In genomic region chr4:113186960-113187757, GRCh38 we compare ENCODE assay signal across 14 cellular contexts.
DNase-seq lines count a peak whose midpoint lies in the region; ATAC-seq and TF ChIP-seq lines count a peak whose summit lies in the region.
"Had no signal": no experiment of that assay in that cellular context is flagged by ENCODE, and none has a peak within 500 bp of the region (broad histone marks: within the 10 kb centered on the region; RNA-seq: fewer than 3 reads in every experiment).

No MANE protein-coding gene starts in this region.

- no peak for TF ChIP-seq CTCF in GM23338 (conservative IDR thresholded peaks at IDR 0.05; ENCODE audit: low read depth in 2 of 2)
- no peak for TF ChIP-seq CTCF in endothelial cell (IDR thresholded peaks at IDR 0.05; ENCODE audit: unreplicated experiment)
- TF ChIP-seq CTCF in nephron (IDR thresholded peaks at IDR 0.05; ENCODE audit: unreplicated experiment in 3 of 3), result no peak

- H3K4me1 ChIP-seq in GM23338 (ENCODE audit: insufficient read depth), result peaks cover 18% of the 10 kb centered on the region

- H3K27ac ChIP-seq in GM23338 (ENCODE audit: low read depth), result 0 out of 2 replicates have a peak overlapping the region, but pooled peaks have one; percentile 3
- H3K27ac ChIP-seq: C4-2B, GM23248 had no signal

- intact Hi-C loops in sciatic nerve (cut with DNase I), result no loop called here

- H3K4me3 Mint-ChIP-seq in GM23338 (no peak overlapping the region), endothelial cell (ENCODE audit: unreplicated experiment) (no peak overlapping the region), nephron (no peak overlapping the region)
- H3K4me3 Mint-ChIP-seq: CD4-positive, alpha-beta memory T cell; H9 had no signal

- no peak overlapping the region for H2AFZ ChIP-seq in GM23338
- H2AFZ ChIP-seq: GM23248 had no signal

- DNase-seq in GM23338 (ENCODE audit: low spot score) (no peak), endothelial cell (ENCODE audit: low spot score) (no peak), sciatic nerve (ENCODE audit: low spot score) (no peak), T-helper 2 cell (no peak)
- no peak for DNase-seq in stimulated activated CD4-positive, alpha-beta T cell treated with anti-CD3 and anti-CD28 coated beads, Interleukin-2, amount 100 ng/mL, for 24 hours
- DNase-seq: ACHN; CD4-positive, alpha-beta memory T cell; DMS79; GM23248; H9 had no signal

- H3K79me2 ChIP-seq in GM23338 (replicated peaks; ENCODE audit: insufficient read depth), result no peaks in the 10 kb centered on the region

- H3K27me3 ChIP-seq in GM23338 (ENCODE audit: insufficient read depth), result no peaks in the 10 kb centered on the region

- no peak overlapping the region for H3K27ac Mint-ChIP-seq in GM23338
- H3K27ac Mint-ChIP-seq in endothelial cell (ENCODE audit: unreplicated experiment), result peak overlapping the region; percentile 57
- H3K27ac Mint-ChIP-seq in nephron, result peak overlapping the region; percentile 20 to 48 (median 21)
- H3K27ac Mint-ChIP-seq: CD4-positive, alpha-beta memory T cell had no signal

- no peaks in the 10 kb centered on the region for H3F3A ChIP-seq in GM23338 (replicated peaks; ENCODE audit: low read depth)

- H3K27me3 Mint-ChIP-seq in GM23338 (ENCODE audit: insufficient read depth, low read depth, poor library complexity) (no peaks in the 10 kb centered on the region), endothelial cell (ENCODE audit: unreplicated experiment) (peaks cover 3% of the 10 kb centered on the region), nephron (ENCODE audit: low read depth) (no peaks in the 10 kb centered on the region)

- peak; percentile 46; the same call in 2 of the 3 replicates for ATAC-seq in GM23338
- peak; percentile 36 for ATAC-seq in sciatic nerve
- no peak for ATAC-seq in HG03521 (IDR thresholded peaks at IDR 0.05; ENCODE audit: unreplicated experiment)
- ATAC-seq: GM12878 had no signal

- no peak overlapping the region for H3K4me2 ChIP-seq in GM23338

- no peaks in the 10 kb centered on the region for H3K36me3 ChIP-seq in GM23338 (ENCODE audit: insufficient read depth)

- H4K20me1 ChIP-seq in GM23338 (replicated peaks; ENCODE audit: insufficient read depth), result no peaks in the 10 kb centered on the region

- H3K9me3 Mint-ChIP-seq in GM23338, result no peaks in the 10 kb centered on the region; the same call in 2 of the 3 replicates
- no peaks in the 10 kb centered on the region for H3K9me3 Mint-ChIP-seq in endothelial cell (ENCODE audit: unreplicated experiment)
- no peaks in the 10 kb centered on the region for H3K9me3 Mint-ChIP-seq in nephron
- H3K9me3 Mint-ChIP-seq: CD4-positive, alpha-beta memory T cell had no signal

- peaks cover 28% of the 10 kb centered on the region for H3K4me1 Mint-ChIP-seq in GM23338
- H3K4me1 Mint-ChIP-seq in endothelial cell (ENCODE audit: unreplicated experiment), result peaks cover 9% of the 10 kb centered on the region
- peaks cover 17% of the 10 kb centered on the region for H3K4me1 Mint-ChIP-seq in nephron
- H3K4me1 Mint-ChIP-seq: CD4-positive, alpha-beta memory T cell had no signal

- no peaks in the 10 kb centered on the region for H3K9me2 ChIP-seq in GM23338 (ENCODE audit: insufficient read depth)

- H3K4me3 ChIP-seq in GM23338, result no peak overlapping the region
- H3K4me3 ChIP-seq: GM12878, GM23248 had no signal

- H3K36me3 Mint-ChIP-seq in GM23338 (ENCODE audit: low read depth) (peaks cover 7% of the 10 kb centered on the region; the same call in 2 of the 3 replicates), endothelial cell (ENCODE audit: low read depth, unreplicated experiment) (no peaks in the 10 kb centered on the region), nephron (ENCODE audit: low read depth) (no peaks in the 10 kb centered on the region)
- H3K36me3 Mint-ChIP-seq: CD4-positive, alpha-beta memory T cell had no signal

TF ChIP-seq in GM23338, 12 proteins besides CTCF, POLR2A, EP300 and RAD21:
- TF ChIP-seq ZNF114 (CRISPR knock-in tag; IDR thresholded peaks at IDR 0.05), result no peak
- no peak for TF ChIP-seq NANOG (IDR thresholded peaks at IDR 0.05; ENCODE audit: borderline replicate concordance)
- TF ChIP-seq CREB1 (CRISPR knock-in tag; IDR thresholded peaks at IDR 0.05; ENCODE audit: low read depth), result no peak
- TF ChIP-seq ETS1 (IDR thresholded peaks at IDR 0.05), result no peak
